Comparison of ENCODE assay signal across 18 cellular contexts in genomic region chr4:80127870-80128419, GRCh38. TPM values are rescaled to one million over a fixed set of nuclear protein-coding genes. Genes with fewer than 3 reads are reported as not detected.
DNase-seq lines count a peak whose midpoint lies in the region; ATAC-seq and TF ChIP-seq lines count a peak whose summit lies in the region.
"Had no signal": no experiment of that assay in that cellular context is flagged by ENCODE, and none has a peak within 500 bp of the region (broad histone marks: within the 10 kb centered on the region; RNA-seq: fewer than 3 reads in every experiment).

No MANE protein-coding gene starts in this region.

- 91 to 93% methylated on average over 3 of the region's 3 CpGs for WGBS in endodermal cell (ENCODE audit: insufficient coverage in 1 of 2, insufficient read length in 1 of 2), 2 experiments

- H3K9me3 ChIP-seq in endodermal cell (ENCODE audit: control insufficient read depth, low read length): no peaks in the 10 kb centered on the region
- H3K9me3 ChIP-seq: tibial nerve had no signal

- CTCF ChIA-PET in activated CD4-positive, alpha-beta T cell treated with anti-CD3 and anti-CD28 coated beads for 36 hours (lab: Charles Lee): interaction anchor here (0.9 to 2.1 kb wide), 5 partner anchors 9 to 84 kb away, joined by 3 to 7 read pairs (median 3); no protein-coding TSS in a partner anchor

- POLR2A ChIA-PET in activated CD4-positive, alpha-beta T cell treated with anti-CD3 and anti-CD28 coated beads for 36 hours (lab: Charles Lee): no interaction called here

- H3K27ac ChIP-seq in HL-60 (replicated peaks) (peak overlapping the region; percentile 63), endodermal cell (ENCODE audit: low read depth, low read length) (no peak overlapping the region)
- H3K27ac ChIP-seq: cardiac muscle cell, hepatocyte, RWPE1, tibial nerve had no signal

- no peak for DNase-seq in activated CD4-positive, alpha-beta T cell treated with anti-CD3 and anti-CD28 coated beads for 36 hours
- no peak for DNase-seq in activated CD4-positive, alpha-beta T cell treated with anti-CD3 and anti-CD28 coated beads for 1 hour
- no peak for DNase-seq in HL-60 (ENCODE audit: low read depth in 1 of 2, low spot score in 1 of 2)
- DNase-seq in activated T-helper 1 cell treated with anti-CD3 and anti-CD28 coated beads, Interleukin-12 subunit alpha, Interleukin-12 subunit beta, Interleukin-2, Interleukin-4 antibody, amounts not matched to agents 30 ng/mL and 10 ng/mL and 1 ng/mL, durations not matched to agents 14 hours and 24 hours and 36 hours (ENCODE audit: low spot score): no peak
- no peak for DNase-seq in memory B cell (ENCODE audit: low spot score in 2 of 2)
- DNase-seq in RPMI8226: no peak
- DNase-seq in endodermal cell: no peak
- DNase-seq: 8988T; NCI-H1092 treated with DMSO at 0.1 percent for 48 hours; NCI-H774; stimulated activated CD4-positive, alpha-beta T cell treated with anti-CD3 and anti-CD28 coated beads, Interleukin-4, amount 100 ng/mL, for 1 hour had no signal

- no peak for ATAC-seq in activated CD4-positive, alpha-beta T cell treated with anti-CD3 and anti-CD28 coated beads for 36 hours
- ATAC-seq in memory B cell (ENCODE audit: low read depth) (no peak), GM21825 (IDR thresholded peaks at IDR 0.05; ENCODE audit: unreplicated experiment) (no peak)
- ATAC-seq: GM23338 had no signal

- H3K4me3 ChIP-seq in HL-60 (replicated peaks; ENCODE audit: insufficient read depth, low read length) (no peak overlapping the region), endodermal cell (ENCODE audit: low read length) (no peak overlapping the region)
- H3K4me3 ChIP-seq: cardiac muscle cell, GM23338, hepatocyte, tibial nerve had no signal

- H3K4me3 Mint-ChIP-seq in activated CD4-positive, alpha-beta T cell treated with anti-CD3 and anti-CD28 coated beads for 36 hours: no peak overlapping the region
- H3K4me3 Mint-ChIP-seq in activated T-helper 1 cell treated with anti-CD3 and anti-CD28 coated beads, Interleukin-12 subunit alpha, Interleukin-12 subunit beta, Interleukin-2, Interleukin-4 antibody, amounts not matched to agents 30 ng/mL and 10 ng/mL and 1 ng/mL, durations not matched to agents 14 hours and 24 hours and 36 hours: peak overlapping the region; percentile 71
- H3K4me3 Mint-ChIP-seq in memory B cell (no peak overlapping the region), endodermal cell (no peak overlapping the region)
- H3K4me3 Mint-ChIP-seq: GM23338, mesothelial cell of epicardium had no signal

- peak overlapping the region; percentile 28 for H3K27ac Mint-ChIP-seq in activated CD4-positive, alpha-beta T cell treated with anti-CD3 and anti-CD28 coated beads for 36 hours
- H3K27ac Mint-ChIP-seq in activated T-helper 1 cell treated with anti-CD3 and anti-CD28 coated beads, Interleukin-12 subunit alpha, Interleukin-12 subunit beta, Interleukin-2, Interleukin-4 antibody, amounts not matched to agents 30 ng/mL and 10 ng/mL and 1 ng/mL, durations not matched to agents 14 hours and 24 hours and 36 hours: peak overlapping the region; percentile 86
- H3K27ac Mint-ChIP-seq in memory B cell (peak overlapping the region; percentile 64), endodermal cell (no peak overlapping the region)
- H3K27ac Mint-ChIP-seq: GM23338, mesothelial cell of epicardium had no signal

- no peak for TF ChIP-seq CTCF in HL-60 (IDR thresholded peaks at IDR 0.05; ENCODE audit: insufficient read depth, low read length)
- no peak for TF ChIP-seq CTCF in endodermal cell (conservative IDR thresholded peaks at IDR 0.05)

- peaks cover 7% of the 10 kb centered on the region for H3K4me1 ChIP-seq in endodermal cell (ENCODE audit: control insufficient read depth, insufficient read depth, low read length)
- H3K4me1 ChIP-seq: tibial nerve had no signal

- H3K36me3 Mint-ChIP-seq in activated CD4-positive, alpha-beta T cell treated with anti-CD3 and anti-CD28 coated beads for 36 hours (ENCODE audit: low read depth): no peaks in the 10 kb centered on the region
- peaks cover 8% of the 10 kb centered on the region for H3K36me3 Mint-ChIP-seq in activated T-helper 1 cell treated with anti-CD3 and anti-CD28 coated beads, Interleukin-12 subunit alpha, Interleukin-12 subunit beta, Interleukin-2, Interleukin-4 antibody, amounts not matched to agents 30 ng/mL and 10 ng/mL and 1 ng/mL, durations not matched to agents 14 hours and 24 hours and 36 hours (ENCODE audit: low read depth)
- H3K36me3 Mint-ChIP-seq in memory B cell (no peaks in the 10 kb centered on the region), endodermal cell (ENCODE audit: low read depth) (no peaks in the 10 kb centered on the region)
- H3K36me3 Mint-ChIP-seq: mesothelial cell of epicardium had no signal

- no peaks in the 10 kb centered on the region for H3K9me3 Mint-ChIP-seq in activated CD4-positive, alpha-beta T cell treated with anti-CD3 and anti-CD28 coated beads for 36 hours (ENCODE audit: low read depth)
- no peaks in the 10 kb centered on the region for H3K9me3 Mint-ChIP-seq in activated T-helper 1 cell treated with anti-CD3 and anti-CD28 coated beads, Interleukin-12 subunit alpha, Interleukin-12 subunit beta, Interleukin-2, Interleukin-4 antibody, amounts not matched to agents 30 ng/mL and 10 ng/mL and 1 ng/mL, durations not matched to agents 14 hours and 24 hours and 36 hours
- H3K9me3 Mint-ChIP-seq in memory B cell: no peaks in the 10 kb centered on the region
- no peaks in the 10 kb centered on the region for H3K9me3 Mint-ChIP-seq in endodermal cell
- H3K9me3 Mint-ChIP-seq: GM23338 had no signal

- peaks cover 52% of the 10 kb centered on the region for H3K4me1 Mint-ChIP-seq in activated CD4-positive, alpha-beta T cell treated with anti-CD3 and anti-CD28 coated beads for 36 hours
- peaks cover 68% of the 10 kb centered on the region for H3K4me1 Mint-ChIP-seq in activated T-helper 1 cell treated with anti-CD3 and anti-CD28 coated beads, Interleukin-12 subunit alpha, Interleukin-12 subunit beta, Interleukin-2, Interleukin-4 antibody, amounts not matched to agents 30 ng/mL and 10 ng/mL and 1 ng/mL, durations not matched to agents 14 hours and 24 hours and 36 hours (ENCODE audit: low read depth)
- H3K4me1 Mint-ChIP-seq in memory B cell: peaks cover 22% of the 10 kb centered on the region
- peaks cover 13% of the 10 kb centered on the region for H3K4me1 Mint-ChIP-seq in endodermal cell

- H3K36me3 ChIP-seq in endodermal cell (ENCODE audit: control insufficient read depth, insufficient read depth, low read length): no peaks in the 10 kb centered on the region
- H3K36me3 ChIP-seq: cardiac muscle cell, tibial nerve had no signal

- H3K27me3 Mint-ChIP-seq in activated CD4-positive, alpha-beta T cell treated with anti-CD3 and anti-CD28 coated beads for 36 hours: no peaks in the 10 kb centered on the region
- no peaks in the 10 kb centered on the region for H3K27me3 Mint-ChIP-seq in activated T-helper 1 cell treated with anti-CD3 and anti-CD28 coated beads, Interleukin-12 subunit alpha, Interleukin-12 subunit beta, Interleukin-2, Interleukin-4 antibody, amounts not matched to agents 30 ng/mL and 10 ng/mL and 1 ng/mL, durations not matched to agents 14 hours and 24 hours and 36 hours (ENCODE audit: insufficient read depth)
- H3K27me3 Mint-ChIP-seq in memory B cell (no peaks in the 10 kb centered on the region), endodermal cell (ENCODE audit: insufficient read depth) (peaks cover 77% of the 10 kb centered on the region)

- H3K27me3 ChIP-seq in HL-60 (ENCODE audit: insufficient read depth, poor library complexity, severe bottlenecking) (no peaks in the 10 kb centered on the region), endodermal cell (ENCODE audit: control insufficient read depth, insufficient read depth, low read length, poor library complexity, severe bottlenecking) (peaks cover 65% of the 10 kb centered on the region)
- H3K27me3 ChIP-seq: cardiac muscle cell, tibial nerve had no signal

- intact Hi-C loops in activated CD4-positive, alpha-beta T cell treated with anti-CD3 and anti-CD28 coated beads for 36 hours (cut with DNase I, micrococcal nuclease): loop anchor here (1.0 to 5.0 kb wide), 5 partner anchors 11 to 74 kb away; no protein-coding TSS in a partner anchor
- intact Hi-C loops in activated T-helper 1 cell treated with anti-CD3 and anti-CD28 coated beads, Interleukin-12 subunit alpha, Interleukin-12 subunit beta, Interleukin-2, Interleukin-4 antibody, amounts not matched to agents 30 ng/mL and 10 ng/mL and 1 ng/mL, durations not matched to agents 14 hours and 24 hours and 36 hours (cut with micrococcal nuclease): loop anchor here (1.0 to 5.0 kb wide), 5 partner anchors 10 to 1471 kb away; no protein-coding TSS in a partner anchor

- no peak overlapping the region for H3K9ac ChIP-seq in endodermal cell (ENCODE audit: extremely low read depth, low read length, poor library complexity, severe bottlenecking)

RNA-seq across cellular contexts. Expression of gene ANTXR2, which starts 54.9 kb away (rescaled TPM):
- 1 to 10 TPM; 2.3 to 3.8 TPM for total RNA-seq in activated CD4-positive, alpha-beta T cell treated with anti-CD3 and anti-CD28 coated beads for 36 hours
- total RNA-seq in activated T-helper 1 cell treated with anti-CD3 and anti-CD28 coated beads, Interleukin-12 subunit alpha, Interleukin-12 subunit beta, Interleukin-2, Interleukin-4 antibody, amounts not matched to agents 30 ng/mL and 10 ng/mL and 1 ng/mL, durations not matched to agents 14 hours and 24 hours and 36 hours: 24.9 and 29.8 TPM in 2 replicates
- 10 to 100 TPM; 13.6 to 16.4 TPM for total RNA-seq in endodermal cell
- 38.2 TPM for polyA plus RNA-seq in endodermal cell (2013, experiment 1 of 2)
- polyA plus RNA-seq in endodermal cell (2013, experiment 2 of 2): 31.8 TPM
